In genomic region chr17:46002311-46002972, GRCh38 we compare ENCODE assay signal across 8 cellular contexts. TPM values are rescaled to one million over a fixed set of nuclear protein-coding genes. Genes with fewer than 3 reads are reported as not detected.
A peak's percentile ranks its signal among the peaks of the same experiment; 100 is the strongest.
DNase-seq lines count a peak whose midpoint lies in the region; ATAC-seq and TF ChIP-seq lines count a peak whose summit lies in the region.

No MANE protein-coding gene starts in this region.

- no peaks in the 10 kb centered on the region for H4K20me1 ChIP-seq in H9 (ENCODE audit: control insufficient read depth, insufficient read depth, insufficient read length)

- H2BK120ac ChIP-seq in H9 (ENCODE audit: low read depth, low read length, poor library complexity, severe bottlenecking) = no peak overlapping the region

- TF ChIP-seq CTCF in H9 (conservative IDR thresholded peaks at IDR 0.05) (peak; percentile 96), choroid plexus epithelial cell (conservative IDR thresholded peaks at IDR 0.05; ENCODE audit: low read depth, low read length) (peak; percentile 90), left lung (IDR thresholded peaks at IDR 0.05) (peak; percentile 93 to 98)

- 0 out of 7 replicates have a peak overlapping the region, but pooled peaks of 1 of the 3 experiments have one; percentile 27 for H3K27ac Mint-ChIP-seq in H9

- no peak overlapping the region for H3K56ac ChIP-seq in H9 (ENCODE audit: insufficient read length, low read depth, low read length)

- no peaks in the 10 kb centered on the region; the same call in 1 of the 2 replicates for H3K27me3 Mint-ChIP-seq in H9 (ENCODE audit: low read depth)

- DNase-seq in C1 segment of cervical spinal cord (lab: John Stamatoyannopoulos, UW) (peak in 12 of 14 donors; percentile 12 to 69 (median 48)), H9 (peak; percentile 86), NCI-H446 treated with DMSO at 0.1 percent for 48 hours (lab: John Stamatoyannopoulos, UW) (peak; percentile 8), choroid plexus epithelial cell (ENCODE audit: low read depth) (peak; percentile 75), left lung (peak in 1 of 2 donors; percentile 61), GF-D8 (lab: John Stamatoyannopoulos, UW) (no peak)
- DNase-seq in activated CD4-positive, alpha-beta T cell treated with anti-CD3 and anti-CD28 coated beads for 4 hours = peak; percentile 63 to 77
- peak; percentile 39 to 63 (median 54) for DNase-seq in stimulated activated CD4-positive, alpha-beta T cell treated with anti-CD3 and anti-CD28 coated beads, TNF-alpha, amount 100 ng/mL, for 1 hour (ENCODE audit: low read depth in 3 of 3, low spot score in 1 of 3)

- H3K4me2 ChIP-seq in H9 (ENCODE audit: insufficient read depth, insufficient read length, low read length) = no peak overlapping the region

- H2BK15ac ChIP-seq in H9 (ENCODE audit: low read depth, low read length) = no peak overlapping the region

- H4K5ac ChIP-seq in H9 (ENCODE audit: insufficient read length, low read depth, low read length) = no peak overlapping the region

- H2AFZ ChIP-seq in H9 (ENCODE audit: low read length) = no peak overlapping the region

- H4K8ac ChIP-seq in H9 (replicated peaks; ENCODE audit: insufficient read length, low read depth, low read length) = no peak overlapping the region

- H3K9me3 ChIP-seq in H9 (ENCODE audit: control insufficient read depth, low read depth, low read length) (no peaks in the 10 kb centered on the region), left lung (no peaks in the 10 kb centered on the region)

- no peaks in the 10 kb centered on the region; a peak in 1 of 7 replicates for H3K36me3 Mint-ChIP-seq in H9 (ENCODE audit: insufficient read depth in 1 of 3, low read depth in 3 of 3)

- H3K4me3 ChIP-seq in choroid plexus epithelial cell (ENCODE audit: low read depth, low read length) (no peak overlapping the region), left lung (no peak overlapping the region)

- no peak overlapping the region for H2BK20ac ChIP-seq in H9 (ENCODE audit: low read depth, low read length, poor library complexity, severe bottlenecking)

- H3K23ac ChIP-seq in H9 (ENCODE audit: insufficient read length, low read depth, low read length) = no peak overlapping the region

- H3K4me1 ChIP-seq in H9 (ENCODE audit: insufficient read depth, low read length) = no peaks in the 10 kb centered on the region
- H3K4me1 ChIP-seq in left lung = no peaks in the 10 kb centered on the region

- no peak overlapping the region for H4K91ac ChIP-seq in H9 (ENCODE audit: insufficient read length, low read depth, low read length)

- no peak overlapping the region for H3K4ac ChIP-seq in H9 (ENCODE audit: low read depth, low read length)

- H3K4me1 Mint-ChIP-seq in H9 = peaks cover 0 to 5% of the 10 kb centered on the region in 2 experiments; a peak in 1 of 4 replicates

- H3K36me3 ChIP-seq in left lung = no peaks in the 10 kb centered on the region

- no peak overlapping the region for H3K18ac ChIP-seq in H9 (ENCODE audit: insufficient read length, low read depth, low read length)

- no peak overlapping the region for H3K14ac ChIP-seq in H9 (ENCODE audit: insufficient read depth, low read length)

- intact Hi-C loops in left lung (cut with DNase I) = loop anchor here in 1 of 2 donors (5.0 kb wide), 1 partner anchor 210 kb away; no protein-coding TSS in a partner anchor

- H3K27ac ChIP-seq in H9 (ENCODE audit: insufficient read length, low read depth, low read length) = no peak overlapping the region
- H3K27ac ChIP-seq in left lung = no peak overlapping the region

- no peaks in the 10 kb centered on the region for H3K79me2 ChIP-seq in H9 (ENCODE audit: insufficient read depth, low read length)

- H3K27me3 ChIP-seq in H9 (ENCODE audit: insufficient read depth, low read length) (no peaks in the 10 kb centered on the region), left lung (no peaks in the 10 kb centered on the region)

- no peak overlapping the region for H2AK5ac ChIP-seq in H9 (ENCODE audit: insufficient read length, low read length)

- H3K9me3 Mint-ChIP-seq in H9 = peaks cover 0 to 7% of the 10 kb centered on the region in 2 experiments; a peak in 2 of 5 replicates

- H3T11ph ChIP-seq in H9 (ENCODE audit: low read length) = no peak overlapping the region

- H3K9ac ChIP-seq in H9 (ENCODE audit: extremely low read depth, insufficient read length, low read length) = no peak overlapping the region

- peak; percentile 97 for ATAC-seq in left lung

- H2BK12ac ChIP-seq in H9 (ENCODE audit: insufficient read length, low read depth, low read length) = no peak overlapping the region

- H3K79me1 ChIP-seq in H9 (ENCODE audit: insufficient read depth, low read depth, low read length, poor library complexity, severe bottlenecking) = no peaks in the 10 kb centered on the region

- no peak overlapping the region for H2BK5ac ChIP-seq in H9 (ENCODE audit: insufficient read length, low read length)

- no peaks in the 10 kb centered on the region for H3K23me2 ChIP-seq in H9 (ENCODE audit: insufficient read length, low read depth, low read length, poor library complexity, severe bottlenecking)

- H3K4me3 Mint-ChIP-seq in H9 = no peak overlapping the region

- WGBS in H9 (ENCODE audit: extremely low coverage, insufficient read length, low lambda C conversion rate) = no CpG with 5 or more reads among the region's 8 CpGs

RNA-seq across cellular contexts. Expression of gene STH, which starts 3.4 kb away (rescaled TPM):
- total RNA-seq in H9 (2021) = not detected in 2 replicates
- not detected for total RNA-seq in left lung
